Comparison of ENCODE assay signal across 8 cellular contexts in genomic region chr13:113816925-113817859, GRCh38. TPM values are rescaled to one million over a fixed set of nuclear protein-coding genes. Genes with fewer than 3 reads are reported as not detected.
DNase-seq lines count a peak whose midpoint lies in the region; ATAC-seq and TF ChIP-seq lines count a peak whose summit lies in the region.

No MANE protein-coding gene starts in this region.

- no peaks in the 10 kb centered on the region for H3K9me3 Mint-ChIP-seq in T-helper 1 cell treated with Interleukin-12 subunit alpha and Interleukin-12 subunit beta and Interleukin-4 antibody, amounts not matched to agents 30 μg/mL and 1 μg/mL, for 36 hours

- H3K27ac ChIP-seq in right cardiac atrium (ENCODE audit: low read length) = peak overlapping the region; percentile 46

- ATAC-seq in right cardiac atrium (peak; percentile 59 to 63), HG03457 (IDR thresholded peaks at IDR 0.05; ENCODE audit: unreplicated experiment) (no peak)

- TF ChIP-seq CTCF in AG09309 (IDR thresholded peaks at IDR 0.05; ENCODE audit: control insufficient read depth, insufficient read depth, low read depth, low read length, missing control alignments) = peak; percentile 83

- H3K4me1 ChIP-seq in right cardiac atrium (ENCODE audit: control insufficient read depth, insufficient read depth, low read length) = peaks cover 8% of the 10 kb centered on the region

- no peaks in the 10 kb centered on the region for H3K27me3 Mint-ChIP-seq in T-helper 1 cell treated with Interleukin-12 subunit alpha and Interleukin-12 subunit beta and Interleukin-4 antibody, amounts not matched to agents 30 μg/mL and 1 μg/mL, for 36 hours (ENCODE audit: low read depth)

- intact Hi-C loops in right cardiac atrium (cut with DNase I) = loop anchor here (2.0 to 10.0 kb wide), 5 partner anchors 65 to 410 kb away; no protein-coding TSS in a partner anchor

- peaks cover 13% of the 10 kb centered on the region for H3K36me3 Mint-ChIP-seq in T-helper 1 cell treated with Interleukin-12 subunit alpha and Interleukin-12 subunit beta and Interleukin-4 antibody, amounts not matched to agents 30 μg/mL and 1 μg/mL, for 36 hours (ENCODE audit: low read depth)

- H3K4me1 Mint-ChIP-seq in T-helper 1 cell treated with Interleukin-12 subunit alpha and Interleukin-12 subunit beta and Interleukin-4 antibody, amounts not matched to agents 30 μg/mL and 1 μg/mL, for 36 hours (ENCODE audit: low read depth) = peaks cover 16% of the 10 kb centered on the region

- no peak overlapping the region for H3K4me3 ChIP-seq in AG09309 (ENCODE audit: control insufficient read depth, low read depth, low read length)
- no peak overlapping the region for H3K4me3 ChIP-seq in right cardiac atrium (ENCODE audit: low read length)
- H3K4me3 ChIP-seq in skeletal muscle cell (ENCODE audit: low read depth, low read length) = no peak overlapping the region

- WGBS in right cardiac atrium = 17% methylated on average over 25 of the region's 25 CpGs

- H3K9me3 ChIP-seq in right cardiac atrium (ENCODE audit: control insufficient read depth, low read length) = no peaks in the 10 kb centered on the region

- no peaks in the 10 kb centered on the region for H3K27me3 ChIP-seq in right cardiac atrium (ENCODE audit: control insufficient read depth, insufficient read depth)

- H3K27ac Mint-ChIP-seq in T-helper 1 cell treated with Interleukin-12 subunit alpha and Interleukin-12 subunit beta and Interleukin-4 antibody, amounts not matched to agents 30 μg/mL and 1 μg/mL, for 36 hours = peak overlapping the region; percentile 80

- DNase-seq in AG09309 (ENCODE audit: low read depth) = peak; percentile 66
- peak; percentile 87 for DNase-seq in GM19240 (ENCODE audit: insufficient read length, low spot score)
- DNase-seq in NCI-H1092 (lab: John Stamatoyannopoulos, UW) = peak; percentile 84
- peak in 45 of 56 donors; percentile 9 to 84 (median 45) for DNase-seq in amygdala (lab: John Stamatoyannopoulos, UW)
- DNase-seq in right cardiac atrium = peak; percentile 87 to 94 (median 91)
- peak; percentile 45 for DNase-seq in skeletal muscle cell (ENCODE audit: low read depth)

- H3K4me3 Mint-ChIP-seq in T-helper 1 cell treated with Interleukin-12 subunit alpha and Interleukin-12 subunit beta and Interleukin-4 antibody, amounts not matched to agents 30 μg/mL and 1 μg/mL, for 36 hours = peak overlapping the region; percentile 95

RNA-seq across cellular contexts. Expression of gene GAS6, which starts 46.7 kb away (rescaled TPM):
- total RNA-seq in right cardiac atrium = 100 to 1,000 TPM; 197 to 213 (median 202) TPM
- 273 TPM for polyA plus RNA-seq in right cardiac atrium

RNA-seq across cellular contexts. Expression of gene TMEM255B, which starts 58.2 kb away (rescaled TPM):
- 1 to 10 TPM; 6.2 to 9.9 (median 8.8) TPM for total RNA-seq in right cardiac atrium
- 7.8 TPM for polyA plus RNA-seq in right cardiac atrium
